In the genomic region with DNA sequence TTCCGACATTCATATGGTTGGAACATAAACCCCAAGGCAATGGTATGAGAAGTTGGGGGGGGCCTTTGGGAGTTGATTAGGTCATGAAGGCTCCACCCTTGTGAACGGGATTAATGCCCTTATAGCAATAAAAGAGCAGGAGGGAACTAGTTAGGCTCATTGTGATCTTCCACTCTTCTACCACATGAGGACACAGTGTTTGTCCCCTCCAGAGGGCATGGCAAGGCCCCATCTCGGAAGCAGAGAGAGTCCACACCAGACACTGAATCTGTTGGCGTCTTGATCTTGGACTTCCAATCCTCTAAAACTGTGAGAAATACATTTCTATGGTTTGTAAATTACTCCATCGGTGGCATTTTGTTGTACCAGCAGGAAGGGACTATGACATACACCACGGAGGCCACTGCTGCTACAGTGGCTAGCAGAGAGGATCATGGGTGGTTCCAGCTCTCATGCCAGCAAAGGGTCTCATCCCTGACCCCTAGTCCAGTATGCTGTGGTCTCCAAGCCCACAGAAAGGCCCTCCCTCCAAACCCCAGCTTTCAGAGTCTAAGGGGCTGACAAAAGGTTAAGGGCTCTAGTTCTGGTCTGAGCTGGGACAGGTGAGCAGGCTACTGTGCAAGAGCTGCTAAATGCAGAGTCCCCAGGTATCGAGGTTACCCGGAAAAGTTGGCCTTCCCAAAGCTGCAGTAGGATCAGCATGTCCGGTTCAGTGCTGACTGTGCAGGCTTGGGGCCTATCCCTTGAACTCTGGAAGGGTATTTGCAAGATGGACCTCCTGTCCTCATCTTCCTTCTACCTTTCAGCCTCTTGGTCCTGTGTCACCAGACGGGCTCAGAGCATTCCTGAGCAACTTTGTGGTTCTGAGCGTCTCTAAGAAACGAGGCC, we compare ENCODE assay signal across 9 cellular contexts. TPM values are rescaled to one million over a fixed set of nuclear protein-coding genes. Genes with fewer than 3 reads are reported as not detected.
A peak's percentile ranks its signal among the peaks of the same experiment; 100 is the strongest.
DNase-seq lines count a peak whose midpoint lies in the region; ATAC-seq and TF ChIP-seq lines count a peak whose summit lies in the region.
"Had no signal": no experiment of that assay in that cellular context is flagged by ENCODE, and none has a peak within 500 bp of the region (broad histone marks: within the 10 kb centered on the region; RNA-seq: fewer than 3 reads in every experiment).

No MANE protein-coding gene starts in this region.

- H3K9me3 Mint-ChIP-seq in mesothelial cell of epicardium: no peaks in the 10 kb centered on the region
- no peaks in the 10 kb centered on the region for H3K9me3 Mint-ChIP-seq in type B pancreatic cell

- H3K27me3 ChIP-seq in cardiac muscle cell (no peaks in the 10 kb centered on the region), ascending aorta (no peaks in the 10 kb centered on the region)

- no peak overlapping the region for H3K4me3 ChIP-seq in cardiac muscle cell
- H3K4me3 ChIP-seq in ascending aorta: no peak overlapping the region

- TF ChIP-seq CTCF in cardiac muscle cell (IDR thresholded peaks at IDR 0.05; ENCODE audit: low read depth, low read length) (no peak), ascending aorta (IDR thresholded peaks at IDR 0.05) (no peak), mesothelial cell of epicardium (IDR thresholded peaks at IDR 0.05; ENCODE audit: unreplicated experiment) (no peak), type B pancreatic cell (conservative IDR thresholded peaks at IDR 0.05) (no peak)

- intact Hi-C loops in left ventricle myocardium superior (cut with micrococcal nuclease) (no loop called here), ascending aorta (cut with DNase I) (no loop called here)

- DNase-seq in cardiac muscle cell (ENCODE audit: low read depth in 1 of 2, low spot score in 1 of 2) (no peak), left ventricle myocardium superior (no peak), ascending aorta (ENCODE audit: low spot score in 2 of 2) (peak in 1 of 2 donors; percentile 63), mesothelial cell of epicardium (ENCODE audit: low spot score in 2 of 2, unreplicated experiment in 2 of 2) (peak in 1 of 2 experiments; percentile 34), type B pancreatic cell (ENCODE audit: extremely low spot score, unreplicated experiment) (peak; percentile 40), NOMO-1 treated with DMSO at 0.1 percent for 48 hours (lab: John Stamatoyannopoulos, UW; ENCODE audit: unreplicated experiment) (no peak), Kasumi-1 (lab: John Stamatoyannopoulos, UW) (no peak), DMS79 (lab: John Stamatoyannopoulos, UW) (no peak)
- DNase-seq: COR-L47 had no signal

- no peak for ATAC-seq in left ventricle myocardium superior

- H3K4me3 Mint-ChIP-seq in mesothelial cell of epicardium (no peak overlapping the region), type B pancreatic cell (no peak overlapping the region)

- H3K36me3 ChIP-seq in cardiac muscle cell (no peaks in the 10 kb centered on the region), ascending aorta (no peaks in the 10 kb centered on the region)

- peaks cover 31% of the 10 kb centered on the region for H3K4me1 ChIP-seq in cardiac muscle cell (ENCODE audit: low read depth)
- H3K4me1 ChIP-seq in ascending aorta: peaks cover 4% of the 10 kb centered on the region in 2 donors

- no peaks in the 10 kb centered on the region for H3K9me3 ChIP-seq in cardiac muscle cell (ENCODE audit: low read depth)
- H3K9me3 ChIP-seq in ascending aorta: no peaks in the 10 kb centered on the region

- H3K27ac Mint-ChIP-seq in mesothelial cell of epicardium (peak overlapping the region; percentile 82), type B pancreatic cell (no peak overlapping the region)

- H3K27me3 Mint-ChIP-seq in mesothelial cell of epicardium (ENCODE audit: low read depth) (peaks cover 3% of the 10 kb centered on the region), type B pancreatic cell (peaks cover 6% of the 10 kb centered on the region)

- H3K27ac ChIP-seq in cardiac muscle cell: peak overlapping the region; percentile 58
- peak overlapping the region; percentile 61 to 74 for H3K27ac ChIP-seq in ascending aorta

- H3K4me1 Mint-ChIP-seq in mesothelial cell of epicardium (peaks cover 52% of the 10 kb centered on the region), type B pancreatic cell (ENCODE audit: unreplicated experiment) (peaks cover 51% of the 10 kb centered on the region)

- H3K36me3 Mint-ChIP-seq in mesothelial cell of epicardium (no peaks in the 10 kb centered on the region), type B pancreatic cell (no peaks in the 10 kb centered on the region)

RNA-seq across cellular contexts. Expression of gene CCR7, which starts 12.2 kb away (rescaled TPM):
- total RNA-seq in cardiac muscle cell: 0.28 TPM in 1 of 2 replicates, not detected in the other
- 0.57 TPM in 1 of 2 replicates, not detected in the other for polyA plus RNA-seq in cardiac muscle cell
- 0.22 TPM for total RNA-seq in left ventricle myocardium superior
- not detected for total RNA-seq in ascending aorta
- 0.09 TPM in 1 of 3 replicates, not detected in the others for total RNA-seq in mesothelial cell of epicardium
- total RNA-seq in type B pancreatic cell (ENCODE audit: low replicate concordance): not detected in 2 replicates

RNA-seq across cellular contexts. Expression of gene TNS4, which starts 51.6 kb away (rescaled TPM):
- not detected in 2 replicates for total RNA-seq in cardiac muscle cell
- polyA plus RNA-seq in cardiac muscle cell: not detected in 2 replicates
- not detected for total RNA-seq in left ventricle myocardium superior
- not detected for total RNA-seq in ascending aorta
- 0.07 TPM in 1 of 3 replicates, not detected in the others for total RNA-seq in mesothelial cell of epicardium
- 1.8 and 2.3 TPM in 2 replicates for total RNA-seq in type B pancreatic cell (ENCODE audit: low replicate concordance)
